ENCODE assay signal across 8 cellular contexts in genomic region chr5:43040287-43041098, GRCh38. TPM values are rescaled to one million over a fixed set of nuclear protein-coding genes. Genes with fewer than 3 reads are reported as not detected.
DNase-seq lines count a peak whose midpoint lies in the region; ATAC-seq and TF ChIP-seq lines count a peak whose summit lies in the region.

A gene with protein sequence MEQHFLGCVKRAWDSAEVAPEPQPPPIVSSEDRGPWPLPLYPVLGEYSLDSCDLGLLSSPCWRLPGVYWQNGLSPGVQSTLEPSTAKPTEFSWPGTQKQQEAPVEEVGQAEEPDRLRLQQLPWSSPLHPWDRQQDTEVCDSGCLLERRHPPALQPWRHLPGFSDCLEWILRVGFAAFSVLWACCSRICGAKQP (minus strand): TSS chr5:43040319. CDS start chr5:43040046, 273 bp downstream.

- peaks cover 95% of the 10 kb centered on the region for H3K27me3 ChIP-seq in cardiac muscle cell

- no peaks in the 10 kb centered on the region for H3K9me3 ChIP-seq in cardiac muscle cell (ENCODE audit: low read depth)

- H3K27me3 Mint-ChIP-seq in activated naive CD8-positive, alpha-beta T cell: no peaks in the 10 kb centered on the region

- intact Hi-C loops in posterior cingulate gyrus (cut with DNase I): loop anchor here (1.0 to 5.0 kb wide), 2 partner anchors 45 to 88 kb away; no protein-coding TSS in a partner anchor

- H3K4me1 ChIP-seq in cardiac muscle cell (ENCODE audit: low read depth): peaks cover 12% of the 10 kb centered on the region

- peak; percentile 51 for ATAC-seq in HG02642 (IDR thresholded peaks at IDR 0.05; ENCODE audit: poor library complexity, unreplicated experiment)

- no peaks in the 10 kb centered on the region for H3K9me3 Mint-ChIP-seq in activated naive CD8-positive, alpha-beta T cell (ENCODE audit: low read depth)

- peak within 1 kb of the TSS; percentile 97 for H3K4me3 Mint-ChIP-seq in activated naive CD8-positive, alpha-beta T cell

- peak within 1 kb of the TSS; percentile 99 for H3K27ac Mint-ChIP-seq in activated naive CD8-positive, alpha-beta T cell

- H3K27ac ChIP-seq in cardiac muscle cell: no peak within 1 kb of the TSS

- H3K4me3 ChIP-seq in GM12864 (ENCODE audit: low read depth, low read length) (peak within 1 kb of the TSS; percentile 60), cardiac muscle cell (peak within 1 kb of the TSS; percentile 42)

- peak; percentile 93 for DNase-seq in GM12864 (ENCODE audit: low read depth)
- DNase-seq in NCI-H1105 treated with DMSO at 0.1 percent for 48 hours (lab: John Stamatoyannopoulos, UW): peak; percentile 95
- peak; percentile 87 for DNase-seq in SKM-1 (lab: John Stamatoyannopoulos, UW; ENCODE audit: unreplicated experiment)
- peak; percentile 91 to 96 for DNase-seq in cardiac muscle cell (ENCODE audit: low read depth in 1 of 2, low spot score in 1 of 2)
- peak in 7 of 10 donors; percentile 52 to 94 (median 80) for DNase-seq in posterior cingulate gyrus
- peak; percentile 92 for DNase-seq in ureter (ENCODE audit: low spot score)

- TF ChIP-seq CTCF in GM12864 (IDR thresholded peaks at IDR 0.05; ENCODE audit: low read depth, low read length, missing control alignments) (peak; percentile 87), cardiac muscle cell (IDR thresholded peaks at IDR 0.05; ENCODE audit: low read depth, low read length) (peak; percentile 82)

- peaks cover 3% of the 10 kb centered on the region for H3K36me3 Mint-ChIP-seq in activated naive CD8-positive, alpha-beta T cell

- peaks cover 49% of the 10 kb centered on the region for H3K4me1 Mint-ChIP-seq in activated naive CD8-positive, alpha-beta T cell (ENCODE audit: low read depth)

- H3K36me3 ChIP-seq in cardiac muscle cell: no peaks in the 10 kb centered on the region

RNA-seq across cellular contexts. Expression of the gene that starts here (rescaled TPM):
- total RNA-seq in cardiac muscle cell (0.32 and 0.63 TPM in 2 replicates), ureter (4.4 TPM)
- polyA plus RNA-seq in cardiac muscle cell: 0.43 and 0.46 TPM in 2 replicates

Comparison
In these comparisons a context has a peak if more than half of its experiments do, and no peak if none do; other contexts are left out.
1. Peak in DNase-seq and H3K4me3 ChIP-seq in cardiac muscle cell; RNA of the gene not detected or under 1 TPM.